In the genomic region with DNA sequence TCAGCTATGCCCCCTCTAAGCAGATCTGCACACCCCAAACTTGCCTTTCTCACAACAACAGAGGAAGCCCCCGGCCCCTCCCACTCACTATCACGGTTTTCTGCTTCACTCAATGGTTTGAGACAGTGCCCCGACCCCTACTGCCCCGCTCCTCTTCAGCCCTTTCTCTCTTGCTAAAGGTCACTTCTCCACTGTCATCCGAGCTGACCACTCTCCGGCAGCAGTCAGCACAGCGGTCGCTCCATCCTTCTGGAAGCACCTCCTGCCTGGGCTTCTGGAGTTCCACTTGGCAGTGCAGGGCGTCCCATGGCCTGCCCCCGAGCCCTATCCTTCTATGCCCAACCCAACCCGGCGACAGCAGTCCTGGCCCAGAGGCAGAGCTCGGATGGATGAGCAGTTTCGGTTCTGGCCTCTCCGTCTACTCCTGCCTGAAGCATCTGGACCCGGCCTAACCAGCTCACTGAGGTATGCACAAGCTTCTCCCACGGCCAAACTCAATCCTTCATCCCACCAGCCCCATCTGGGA, we compare ENCODE assay signal across 21 cellular contexts. TPM values are rescaled to one million over a fixed set of nuclear protein-coding genes. Genes with fewer than 3 reads are reported as not detected.
DNase-seq lines count a peak whose midpoint lies in the region; ATAC-seq and TF ChIP-seq lines count a peak whose summit lies in the region.
"Had no signal": no experiment of that assay in that cellular context is flagged by ENCODE, and none has a peak within 500 bp of the region (broad histone marks: within the 10 kb centered on the region; RNA-seq: fewer than 3 reads in every experiment).

No MANE protein-coding gene starts in this region.

- no peak overlapping the region for H2AK5ac ChIP-seq in H9 (ENCODE audit: insufficient read length, low read length)

- peaks cover 3% of the 10 kb centered on the region for H3K23me2 ChIP-seq in H9 (ENCODE audit: insufficient read length, low read depth, low read length, poor library complexity, severe bottlenecking)

- no peak overlapping the region for H3T11ph ChIP-seq in H9 (ENCODE audit: low read length)

- H3K27me3 ChIP-seq in upper lobe of right lung (no peaks in the 10 kb centered on the region), H9 (ENCODE audit: insufficient read depth, low read length) (no peaks in the 10 kb centered on the region)
- H3K27me3 ChIP-seq: thyroid gland had no signal

- no peak overlapping the region for H4K8ac ChIP-seq in H9 (replicated peaks; ENCODE audit: insufficient read length, low read depth, low read length)

- no peaks in the 10 kb centered on the region for H3K9me3 ChIP-seq in T-helper 17 cell (ENCODE audit: control insufficient read depth, low read length, poor library complexity, severe bottlenecking)
- H3K9me3 ChIP-seq in upper lobe of right lung: no peaks in the 10 kb centered on the region
- no peaks in the 10 kb centered on the region for H3K9me3 ChIP-seq in H9 (ENCODE audit: control insufficient read depth, low read depth, low read length)
- H3K9me3 ChIP-seq: thyroid gland had no signal

- H3K4ac ChIP-seq in H9 (ENCODE audit: low read depth, low read length): no peak overlapping the region

- DNase-seq in activated naive CD4-positive, alpha-beta T cell treated with anti-CD3 and anti-CD28 coated beads, Interleukin-2, amount 10 ng/mL, durations not matched to agents 7 days and 5 days: no peak
- DNase-seq in activated naive CD4-positive, alpha-beta T cell treated with Interleukin-2 at 50 U/mL for 16 hours: no peak
- DNase-seq in T-helper 17 cell (no peak), memory B cell (ENCODE audit: low spot score in 2 of 2) (no peak), upper lobe of right lung (no peak), H9 (no peak), NCI-H510A treated with DMSO at 0.1 percent for 48 hours (lab: John Stamatoyannopoulos, UW) (no peak), NCI-H187 (lab: John Stamatoyannopoulos, UW) (no peak)
- DNase-seq: amygdala; DND-41; mesendoderm; NCI-H1694 treated with DMSO at 0.1 percent for 48 hours; NCI-H345; Right ventricle myocardium superior; stimulated activated CD4-positive, alpha-beta T cell treated with anti-CD3 and anti-CD28 coated beads, Interleukin-12 subunit alpha, Interleukin-12 subunit beta, amount 100 ng/mL, for 4 hours; T-helper 1 cell; thyroid gland had no signal

- H3K14ac ChIP-seq in H9 (ENCODE audit: insufficient read depth, low read length): no peak overlapping the region

- H2BK20ac ChIP-seq in H9 (ENCODE audit: low read depth, low read length, poor library complexity, severe bottlenecking): no peak overlapping the region

- no peak overlapping the region for H2BK5ac ChIP-seq in H9 (ENCODE audit: insufficient read length, low read length)

- peaks cover 25% of the 10 kb centered on the region for H3K4me1 ChIP-seq in upper lobe of right lung
- no peaks in the 10 kb centered on the region for H3K4me1 ChIP-seq in H9 (ENCODE audit: insufficient read depth, low read length)

- H3K4me3 Mint-ChIP-seq in activated naive CD4-positive, alpha-beta T cell treated with anti-CD3 and anti-CD28 coated beads, Interleukin-2, amount 10 ng/mL, durations not matched to agents 7 days and 5 days: no peak overlapping the region
- H3K4me3 Mint-ChIP-seq in T-helper 17 cell (peak overlapping the region; percentile 56), memory B cell (peak overlapping the region; percentile 93), H9 (no peak overlapping the region)

- H3K9ac ChIP-seq in H9 (ENCODE audit: extremely low read depth, insufficient read length, low read length): no peak overlapping the region

- H2BK12ac ChIP-seq in H9 (ENCODE audit: insufficient read length, low read depth, low read length): no peak overlapping the region

- no peak for TF ChIP-seq CTCF in upper lobe of right lung (IDR thresholded peaks at IDR 0.05)
- no peak for TF ChIP-seq CTCF in H9 (conservative IDR thresholded peaks at IDR 0.05)

- peak overlapping the region; percentile 24 for H3K27ac Mint-ChIP-seq in activated naive CD4-positive, alpha-beta T cell treated with anti-CD3 and anti-CD28 coated beads, Interleukin-2, amount 10 ng/mL, durations not matched to agents 7 days and 5 days
- peak overlapping the region; percentile 95 for H3K27ac Mint-ChIP-seq in T-helper 17 cell
- peak overlapping the region; percentile 96 for H3K27ac Mint-ChIP-seq in memory B cell
- H3K27ac Mint-ChIP-seq in H9: peak overlapping the region in 1 of 3 experiments; percentile 78; a peak in 1 of 7 replicates

- H4K20me1 ChIP-seq in H9 (ENCODE audit: control insufficient read depth, insufficient read depth, insufficient read length): no peaks in the 10 kb centered on the region

- peaks cover under 1% of the 10 kb centered on the region for H3K27me3 Mint-ChIP-seq in activated naive CD4-positive, alpha-beta T cell treated with anti-CD3 and anti-CD28 coated beads, Interleukin-2, amount 10 ng/mL, durations not matched to agents 7 days and 5 days
- H3K27me3 Mint-ChIP-seq in T-helper 17 cell (no peaks in the 10 kb centered on the region), memory B cell (no peaks in the 10 kb centered on the region), H9 (ENCODE audit: low read depth) (peaks cover 3% of the 10 kb centered on the region)
- H3K27me3 Mint-ChIP-seq: natural killer cell treated with Interleukin-12 subunit alpha and Interleukin-12 subunit beta and Interleukin-15 and Interleukin-18, amount 100 ng/mL, for 72 hours had no signal

- H3K36me3 Mint-ChIP-seq in activated naive CD4-positive, alpha-beta T cell treated with anti-CD3 and anti-CD28 coated beads, Interleukin-2, amount 10 ng/mL, durations not matched to agents 7 days and 5 days: peaks cover 35% of the 10 kb centered on the region
- H3K36me3 Mint-ChIP-seq in T-helper 17 cell (ENCODE audit: low read depth) (no peaks in the 10 kb centered on the region), memory B cell (peaks cover 30% of the 10 kb centered on the region), H9 (ENCODE audit: insufficient read depth in 1 of 3, low read depth in 3 of 3) (peaks cover 0 to 21% (median 20%) of the 10 kb centered on the region in 3 experiments; a peak in 4 of 7 replicates)
- H3K36me3 Mint-ChIP-seq: natural killer cell treated with Interleukin-12 subunit alpha and Interleukin-12 subunit beta and Interleukin-15 and Interleukin-18, amount 100 ng/mL, for 72 hours had no signal

- intact Hi-C loops in upper lobe of right lung (cut with DNase I): no loop called here

- no peak overlapping the region for H2BK120ac ChIP-seq in H9 (ENCODE audit: low read depth, low read length, poor library complexity, severe bottlenecking)

- no peak overlapping the region for H3K56ac ChIP-seq in H9 (ENCODE audit: insufficient read length, low read depth, low read length)

- H4K5ac ChIP-seq in H9 (ENCODE audit: insufficient read length, low read depth, low read length): no peak overlapping the region

- no peak overlapping the region for H3K4me2 ChIP-seq in H9 (ENCODE audit: insufficient read depth, insufficient read length, low read length)

- WGBS in H9 (ENCODE audit: extremely low coverage, insufficient read length, low lambda C conversion rate): no CpG with 5 or more reads among the region's 17 CpGs

- no peak overlapping the region for H3K18ac ChIP-seq in H9 (ENCODE audit: insufficient read length, low read depth, low read length)

- H3K36me3 ChIP-seq in upper lobe of right lung: peaks cover 42% of the 10 kb centered on the region

- no peak overlapping the region for H3K4me3 ChIP-seq in upper lobe of right lung
- H3K4me3 ChIP-seq: thyroid gland had no signal

- CTCF ChIA-PET in activated naive CD4-positive, alpha-beta T cell treated with anti-CD3 and anti-CD28 coated beads, Interleukin-2, amount 10 ng/mL, durations not matched to agents 7 days and 5 days (lab: Charles Lee): no interaction called here

- no peaks in the 10 kb centered on the region for H3K79me1 ChIP-seq in H9 (ENCODE audit: insufficient read depth, low read depth, low read length, poor library complexity, severe bottlenecking)

- no peaks in the 10 kb centered on the region for H3K79me2 ChIP-seq in H9 (ENCODE audit: insufficient read depth, low read length)

- H3K9me3 Mint-ChIP-seq in activated naive CD4-positive, alpha-beta T cell treated with anti-CD3 and anti-CD28 coated beads, Interleukin-2, amount 10 ng/mL, durations not matched to agents 7 days and 5 days: no peaks in the 10 kb centered on the region
- H3K9me3 Mint-ChIP-seq in memory B cell: no peaks in the 10 kb centered on the region
- no peaks in the 10 kb centered on the region for H3K9me3 Mint-ChIP-seq in H9
- H3K9me3 Mint-ChIP-seq: natural killer cell treated with Interleukin-12 subunit alpha and Interleukin-12 subunit beta and Interleukin-15 and Interleukin-18, amount 100 ng/mL, for 72 hours had no signal

- peak overlapping the region; percentile 51 for H3K27ac ChIP-seq in upper lobe of right lung
- no peak overlapping the region for H3K27ac ChIP-seq in H9 (ENCODE audit: insufficient read length, low read depth, low read length)
- H3K27ac ChIP-seq: thyroid gland had no signal

- peaks cover 43% of the 10 kb centered on the region for H3K4me1 Mint-ChIP-seq in activated naive CD4-positive, alpha-beta T cell treated with anti-CD3 and anti-CD28 coated beads, Interleukin-2, amount 10 ng/mL, durations not matched to agents 7 days and 5 days
- H3K4me1 Mint-ChIP-seq in T-helper 17 cell (peaks cover 33% of the 10 kb centered on the region), memory B cell (peaks cover 38% of the 10 kb centered on the region), H9 (peaks cover 13 to 14% of the 10 kb centered on the region in 2 experiments)

- no peak overlapping the region for H2AFZ ChIP-seq in H9 (ENCODE audit: low read length)

- H2BK15ac ChIP-seq in H9 (ENCODE audit: low read depth, low read length): no peak overlapping the region

- no peak overlapping the region for H4K91ac ChIP-seq in H9 (ENCODE audit: insufficient read length, low read depth, low read length)

- H3K23ac ChIP-seq in H9 (ENCODE audit: insufficient read length, low read depth, low read length): no peak overlapping the region

- ATAC-seq in T-helper 17 cell: no peak
- ATAC-seq in memory B cell (ENCODE audit: low read depth): no peak
- ATAC-seq in upper lobe of right lung: no peak
- ATAC-seq: natural killer cell treated with Interleukin-12 subunit alpha and Interleukin-12 subunit beta and Interleukin-15 and Interleukin-18, amount 100 ng/mL, for 72 hours had no signal

RNA-seq across cellular contexts. Expression of gene CTSZ, which starts 4.1 kb away (rescaled TPM):
- total RNA-seq in T-helper 17 cell (10 to 100 TPM; 27.4 to 30.1 TPM), upper lobe of right lung (355 TPM), H9 (2021) (35.7 and 37.6 TPM in 2 replicates)

RNA-seq across cellular contexts. Expression of gene TUBB1, which starts 16.3 kb away (rescaled TPM):
- total RNA-seq in T-helper 17 cell (100 to 1,000 TPM in 1 of 2 donors, 10 to 100 TPM in 1; 14.0 to 483 TPM), upper lobe of right lung (3.0 TPM), H9 (2021) (not detected in 2 replicates)
- total RNA-seq: activated CD8-positive, alpha-beta memory T cell treated with anti-CD3 and anti-CD28 coated beads for 36 hours; fibroblast of villous mesenchyme; natural killer cell treated with Interleukin-12 subunit alpha and Interleukin-12 subunit beta and Interleukin-15 and Interleukin-18, amount 100 ng/mL, for 72 hours; pulmonary artery endothelial cell had no signal

RNA-seq across cellular contexts. Expression of gene NELFCD, which starts 21.9 kb away (rescaled TPM):
- 10 to 100 TPM; 71.0 to 82.3 TPM for total RNA-seq in T-helper 17 cell
- 51.2 TPM for total RNA-seq in upper lobe of right lung
- total RNA-seq in H9 (2021): 53.5 and 57.8 TPM in 2 replicates

RNA-seq across cellular contexts. Expression of gene ATP5F1E, which starts 29.2 kb away (rescaled TPM):
- total RNA-seq in T-helper 17 cell (10 to 100 TPM; 57.8 to 84.0 TPM), upper lobe of right lung (59.7 TPM), H9 (2021) (47.4 and 52.7 TPM in 2 replicates)

RNA-seq across cellular contexts. Expression of gene PRELID3B, which starts 39.6 kb away (rescaled TPM):
- 10 to 100 TPM; 53.8 to 72.6 TPM for total RNA-seq in T-helper 17 cell
- total RNA-seq in upper lobe of right lung: 47.2 TPM
- total RNA-seq in H9 (2021): 52.6 and 56.5 TPM in 2 replicates

Comparison
In these comparisons a context has a peak if more than half of its experiments do, and no peak if none do; other contexts are left out.
1. H3K4me3 Mint-ChIP-seq: peak in T-helper 17 cell (single experiment) and memory B cell (single experiment); none in activated naive CD4-positive, alpha-beta T cell treated with anti-CD3 and anti-CD28 coated beads, Interleukin-2, amount 10 ng/mL, durations not matched to agents 7 days and 5 days (single experiment) and H9 (0 of 2).